Comparison of ENCODE assay signal across 17 cellular contexts in the genomic region with DNA sequence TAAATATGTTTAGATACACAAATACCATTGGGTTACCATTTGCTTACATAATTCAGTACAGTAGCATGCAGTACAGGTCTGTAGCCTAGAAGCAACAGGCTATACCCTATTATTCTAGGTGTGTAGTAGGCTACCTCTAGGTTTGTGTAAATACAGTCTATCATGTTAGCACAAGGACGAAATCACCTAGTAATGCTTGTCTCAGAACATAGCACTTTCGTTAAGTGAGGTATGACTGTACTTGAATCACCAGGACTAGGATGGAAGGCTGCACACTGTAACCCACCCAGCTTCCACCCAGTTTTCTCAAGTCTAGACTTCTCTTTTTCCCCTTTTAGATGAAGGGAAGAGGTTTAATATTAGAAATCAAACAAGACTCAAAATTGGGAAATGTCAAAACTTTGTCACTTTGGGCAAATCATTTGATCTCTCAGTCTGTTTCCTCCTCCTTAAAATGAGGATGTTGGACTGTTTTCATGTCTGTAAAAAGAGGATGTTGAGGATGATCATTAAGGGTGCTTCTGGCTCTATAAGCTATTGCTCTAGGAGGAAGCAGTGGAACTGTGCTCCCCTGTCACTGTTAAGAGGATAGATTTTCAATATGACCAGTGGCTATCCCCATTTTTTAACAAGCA. TPM values are rescaled to one million over a fixed set of nuclear protein-coding genes. Genes with fewer than 3 reads are reported as not detected.
A peak's percentile ranks its signal among the peaks of the same experiment; 100 is the strongest.
DNase-seq lines count a peak whose midpoint lies in the region; ATAC-seq and TF ChIP-seq lines count a peak whose summit lies in the region.
"Had no signal": no experiment of that assay in that cellular context is flagged by ENCODE, and none has a peak within 500 bp of the region (broad histone marks: within the 10 kb centered on the region; RNA-seq: fewer than 3 reads in every experiment).

No MANE protein-coding gene starts in this region.

- H3K4me3 ChIP-seq in esophagus squamous epithelium (no peak overlapping the region), SJCRH30 (no peak overlapping the region)
- H3K4me3 ChIP-seq: mucosa of descending colon had no signal

- H3K9me3 ChIP-seq in esophagus squamous epithelium (no peaks in the 10 kb centered on the region), SJCRH30 (replicated peaks) (no peaks in the 10 kb centered on the region)

- DNase-seq in AML-193 (lab: John Stamatoyannopoulos, UW) (peak; percentile 61 to 63), KBM-7 (peak; percentile 82), SIG-M5 (lab: John Stamatoyannopoulos, UW) (peak; percentile 57), globus pallidus (ENCODE audit: low spot score) (peak; percentile 67), esophagus squamous epithelium (lab: John Stamatoyannopoulos, UW) (no peak), SJCRH30 (no peak)
- no peak for DNase-seq in activated naive CD4-positive, alpha-beta T cell treated with Interleukin-2 at 50 U/mL for 16 hours
- DNase-seq: activated naive CD4-positive, alpha-beta T cell; CD4-positive, alpha-beta T cell; DMS153; erythroblast; left colon; mucosa of descending colon; NCI-H1436; NCI-H82; substantia nigra had no signal

- no peak for ATAC-seq in GM21367 (IDR thresholded peaks at IDR 0.05; ENCODE audit: unreplicated experiment)
- ATAC-seq: left colon, mucosa of descending colon had no signal

- no peak for TF ChIP-seq POLR2A in esophagus squamous epithelium (IDR thresholded peaks at IDR 0.05)

- TF ChIP-seq CTCF in esophagus squamous epithelium (IDR thresholded peaks at IDR 0.05), result no peak

- 48 to 61% methylated on average over 2 of the region's 2 CpGs for WGBS in esophagus squamous epithelium, 2 donors

- intact Hi-C loops in esophagus squamous epithelium (cut with DNase I), result no loop called here

- in situ Hi-C loops in KBM-7 (cut with MboI; ENCODE audit: low pct_unique_long_range_greater_than_20kb, low sequenced_read_pairs), result no loop called here

- H3K27ac ChIP-seq in esophagus squamous epithelium (peak overlapping the region in 1 of 4 donors; percentile 4), SJCRH30 (no peak overlapping the region)

- H3K36me3 ChIP-seq in esophagus squamous epithelium, result no peaks in the 10 kb centered on the region
- H3K36me3 ChIP-seq in SJCRH30, result no peaks in the 10 kb centered on the region

- H3K27me3 ChIP-seq in esophagus squamous epithelium (no peaks in the 10 kb centered on the region), SJCRH30 (no peaks in the 10 kb centered on the region)

- H3K4me1 ChIP-seq in esophagus squamous epithelium, result peaks cover 0 to 9% (median 0%) of the 10 kb centered on the region in 3 donors
- H3K4me1 ChIP-seq in SJCRH30, result no peaks in the 10 kb centered on the region

RNA-seq across cellular contexts. Expression of gene SOCS6, which starts 3.8 kb away (rescaled TPM):
- total RNA-seq in esophagus squamous epithelium, result 10 to 100 TPM; 18.8 to 23.2 (median 19.9) TPM
- total RNA-seq in SJCRH30 (2014; rRNA removed; shearing (Covaris generic)), result 9.6 and 11.0 TPM in 2 replicates

Comparison
In these comparisons a context has a peak if more than half of its experiments do, and no peak if none do; other contexts are left out.
1. DNase-seq: peak in AML-193 (2 of 2), KBM-7 (single experiment), SIG-M5 (single experiment) and globus pallidus (single experiment); none in activated naive CD4-positive, alpha-beta T cell treated with Interleukin-2 at 50 U/mL for 16 hours (single experiment), esophagus squamous epithelium (single experiment) and SJCRH30 (0 of 2).